Comparison of ENCODE assay signal across 7 cellular contexts in the genomic region with DNA sequence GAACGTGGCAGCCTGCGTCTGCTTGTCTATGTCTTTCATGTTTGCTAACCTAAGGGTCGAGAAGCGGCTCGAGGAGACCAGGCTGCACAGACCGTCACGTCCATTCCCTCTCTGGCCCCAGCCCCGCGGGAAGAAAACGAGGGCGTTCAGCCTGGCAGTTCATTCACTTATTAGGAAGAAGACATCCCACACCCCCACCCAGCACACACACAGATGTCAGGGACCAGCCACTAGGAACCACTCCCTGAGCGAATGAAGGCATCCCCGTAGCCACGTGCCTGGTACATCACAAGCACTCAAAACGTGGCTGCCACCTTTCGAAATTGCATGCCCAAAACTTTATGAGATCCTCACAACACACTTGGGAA. TPM values are rescaled to one million over a fixed set of nuclear protein-coding genes. Genes with fewer than 3 reads are reported as not detected.
DNase-seq lines count a peak whose midpoint lies in the region; ATAC-seq and TF ChIP-seq lines count a peak whose summit lies in the region.

No MANE protein-coding gene starts in this region.

- no peaks in the 10 kb centered on the region for H4K20me1 ChIP-seq in hepatocyte (ENCODE audit: insufficient read depth, poor library complexity, severe bottlenecking)

- H3K27ac ChIP-seq in hepatocyte (no peak overlapping the region), spleen (peak overlapping the region in 4 of 8 donors; percentile 91 to 95 (median 94))

- no peaks in the 10 kb centered on the region for H3K27me3 ChIP-seq in H7 (ENCODE audit: control insufficient read depth, insufficient read depth, low read length)
- H3K27me3 ChIP-seq in hepatocyte = no peaks in the 10 kb centered on the region
- H3K27me3 ChIP-seq in spleen (replicated peaks in 1 of 7) = peaks cover 0 to 30% (median 0%) of the 10 kb centered on the region in 7 donors

- peak overlapping the region; percentile 89 for H3K4me2 ChIP-seq in hepatocyte

- H2AFZ ChIP-seq in hepatocyte = peak overlapping the region; percentile 93

- peaks cover 2% of the 10 kb centered on the region for H3K36me3 Mint-ChIP-seq in T-helper 17 cell (ENCODE audit: low read depth)

- 75% methylated on average over 14 of the region's 16 CpGs for WGBS in hepatocyte (ENCODE audit: low lambda C conversion rate, missing lambda C conversion rate)
- 46 to 65% (median 52%) methylated on average over 16 of the region's 16 CpGs for WGBS in spleen, 5 donors

- H3K79me2 ChIP-seq in hepatocyte = peaks cover 11% of the 10 kb centered on the region

- TF ChIP-seq POLR2A in spleen (IDR thresholded peaks at IDR 0.05) = no peak

- intact Hi-C loops in spleen (cut with DNase I; ENCODE audit: low total_unique reads) = no loop called here

- H3K4me1 ChIP-seq in hepatocyte (ENCODE audit: insufficient read depth) (peaks cover 10% of the 10 kb centered on the region), spleen (peaks cover 5 to 34% (median 24%) of the 10 kb centered on the region in 6 donors)

- TF ChIP-seq CTCF in hepatocyte (IDR thresholded peaks at IDR 0.05; ENCODE audit: poor library complexity) = no peak
- no peak for TF ChIP-seq CTCF in spleen (IDR thresholded peaks at IDR 0.05 in 8 of 11, conservative IDR thresholded peaks at IDR 0.05 in 3 of 11)

- ATAC-seq in T-helper 17 cell = no peak
- ATAC-seq in HG02678 (IDR thresholded peaks at IDR 0.05; ENCODE audit: unreplicated experiment) = no peak

- no peaks in the 10 kb centered on the region for H3K9me3 ChIP-seq in T-helper 17 cell (ENCODE audit: control insufficient read depth, low read length, poor library complexity, severe bottlenecking)
- H3K9me3 ChIP-seq in hepatocyte (ENCODE audit: low read depth) = no peaks in the 10 kb centered on the region
- no peaks in the 10 kb centered on the region for H3K9me3 ChIP-seq in spleen

- H3K27ac Mint-ChIP-seq in T-helper 17 cell = peak overlapping the region; percentile 94

- H3K4me1 Mint-ChIP-seq in T-helper 17 cell = peaks cover 19% of the 10 kb centered on the region

- peak overlapping the region; percentile 88 for H3K4me3 Mint-ChIP-seq in T-helper 17 cell

- H3K4me3 ChIP-seq in H7 (ENCODE audit: insufficient read depth, low read depth, low read length) (peak overlapping the region; percentile 70), hepatocyte (no peak overlapping the region), spleen (peak overlapping the region; percentile 75 to 92 (median 82))

- DNase-seq in H7 = no peak
- DNase-seq in T-helper 17 cell = no peak
- no peak for DNase-seq in hepatocyte (ENCODE audit: low spot score)
- DNase-seq in spleen = no peak
- no peak for DNase-seq in AG08395 (ENCODE audit: low spot score)
- no peak for DNase-seq in DMS114 treated with DMSO at 0.1 percent for 48 hours (lab: John Stamatoyannopoulos, UW; ENCODE audit: unreplicated experiment)

- H3K27me3 Mint-ChIP-seq in T-helper 17 cell = peaks cover 24% of the 10 kb centered on the region

- no peaks in the 10 kb centered on the region for H3K9me2 ChIP-seq in hepatocyte (replicated peaks; ENCODE audit: insufficient read depth)

- H3K36me3 ChIP-seq in H7 (replicated peaks; ENCODE audit: control insufficient read depth, insufficient read depth, low read length) (no peaks in the 10 kb centered on the region), hepatocyte (replicated peaks; ENCODE audit: insufficient read depth, low read depth) (no peaks in the 10 kb centered on the region), spleen (peaks cover 0 to 17% (median 9%) of the 10 kb centered on the region in 6 donors)

RNA-seq across cellular contexts. Expression of gene MTHFSD, which starts 0.7 kb away (rescaled TPM):
- total RNA-seq in H7 (2014; rRNA removed; shearing (Covaris generic)) = 15.3 and 19.5 TPM in 2 replicates
- total RNA-seq in T-helper 17 cell (10 to 100 TPM; 10.8 to 13.1 TPM), hepatocyte (8.1 and 21.5 TPM in 2 replicates), spleen (10 to 100 TPM; 12.9 to 32.1 (median 24.6) TPM)
- polyA plus RNA-seq in hepatocyte (11.5 and 15.3 TPM in 2 replicates), spleen (10 to 100 TPM in 2 of 3 donors, 1 to 10 TPM in 1; 9.1 to 12.5 (median 12.2) TPM)

RNA-seq across cellular contexts. Expression of gene FOXC2, which starts 10.9 kb away (rescaled TPM):
- 0.62 TPM in 1 of 2 replicates, not detected in the other for total RNA-seq in H7 (2014; rRNA removed; shearing (Covaris generic))
- total RNA-seq in T-helper 17 cell = not detected
- 0.36 TPM in 1 of 2 replicates, not detected in the other for total RNA-seq in hepatocyte
- 0.30 and 0.96 TPM in 2 replicates for polyA plus RNA-seq in hepatocyte
- not detected for total RNA-seq in spleen
- polyA plus RNA-seq in spleen = under 1 TPM in 2 of 3 donors, not detected in 1; 0.05 to 0.10 TPM

RNA-seq across cellular contexts. Expression of gene FOXL1, which starts 22.6 kb away (rescaled TPM):
- 0.15 and 0.17 TPM in 2 replicates for total RNA-seq in H7 (2014; rRNA removed; shearing (Covaris generic))
- total RNA-seq in T-helper 17 cell (under 1 TPM in 1 of 2 donors, not detected in 1; 0.13 TPM), hepatocyte (2.0 and 3.1 TPM in 2 replicates), spleen (not detected)
- polyA plus RNA-seq in hepatocyte (0.51 and 1.3 TPM in 2 replicates), spleen (under 1 TPM; 0.03 to 0.29 (median 0.07) TPM)

RNA-seq across cellular contexts. Expression of gene FOXF1, which starts 45.4 kb away (rescaled TPM):
- not detected in 2 replicates for total RNA-seq in H7 (2014; rRNA removed; shearing (Covaris generic))
- total RNA-seq in T-helper 17 cell (not detected), hepatocyte (23.7 and 26.8 TPM in 2 replicates), spleen (1 to 10 TPM in 1 of 7 donors, under 1 TPM in 6; 0.34 to 2.2 (median 0.70) TPM)
- polyA plus RNA-seq in hepatocyte (30.0 and 37.4 TPM in 2 replicates), spleen (under 1 TPM; 0.33 to 0.86 (median 0.64) TPM)
